26 cellular contexts compared by ENCODE assay signal in the genomic region with DNA sequence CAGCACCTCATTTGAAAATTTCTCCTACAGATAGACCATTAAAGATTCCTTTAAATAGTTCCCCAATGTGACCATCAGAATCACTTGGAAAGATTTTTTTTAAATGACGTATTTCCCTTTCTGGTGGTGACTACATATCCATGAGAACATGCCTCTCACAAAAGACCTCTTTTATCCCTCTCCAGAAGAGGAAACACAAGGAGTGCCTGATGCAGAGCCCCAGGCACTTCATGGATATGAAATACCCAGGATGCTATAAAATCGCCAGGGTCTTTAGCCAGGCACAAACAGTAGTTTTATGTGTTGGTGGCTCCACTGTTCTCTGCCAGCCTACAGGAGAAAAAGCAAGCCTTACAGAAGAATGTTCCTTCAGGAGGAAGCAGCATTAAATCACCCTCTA.
"Had no signal": no experiment of that assay in that cellular context is flagged by ENCODE, and none has a peak within 500 bp of the region (broad histone marks: within the 10 kb centered on the region; RNA-seq: fewer than 3 reads in every experiment).

No MANE protein-coding gene starts in this region.

- H3K36me3 ChIP-seq: adrenal gland, brain microvascular endothelial cell, Peyer's patch had no signal

- H3K9me3 ChIP-seq: adrenal gland, Peyer's patch had no signal

- DNase-seq: activated CD4-positive, alpha-beta memory T cell treated with anti-CD3 and anti-CD28 coated beads for 36 hours; activated CD4-positive, alpha-beta T cell treated with anti-CD3 and anti-CD28 coated beads, Interleukin-2, amount 50 U/mL, for 1 hour; activated CD8-positive, alpha-beta memory T cell treated with anti-CD3 and anti-CD28 coated beads, Interleukin-2, amount 50 U/mL, for 4 hours; activated gamma-delta T cell treated with Interleukin-2 at 50 U/mL for 16 hours; activated naive CD4-positive, alpha-beta T cell treated with anti-CD3 and anti-CD28 coated beads for 36 hours; activated T-cell treated with anti-CD3 and anti-CD28 coated beads for 4 hours; activated T-cell treated with anti-CD3 and anti-CD28 coated beads, Interleukin-2, amount 50 U/mL, for 4 hours; adrenal gland; brain microvascular endothelial cell; central memory CD4-positive, alpha-beta T cell; MM.1S; MV-4-11; NCI-H1092; NCI-H1436 treated with DMSO at 0.1 percent for 48 hours; NCI-H1694 treated with DMSO at 0.1 percent for 48 hours; NCI-H2029; NCI-H345; NCI-H524 treated with DMSO at 0.1 percent for 48 hours; PC-3; Peyer's patch had no signal

- H3K4me1 ChIP-seq: adrenal gland, Peyer's patch had no signal

- H3K27me3 ChIP-seq: adrenal gland, brain microvascular endothelial cell, Peyer's patch had no signal

- ATAC-seq: activated naive CD4-positive, alpha-beta T cell treated with anti-CD3 and anti-CD28 coated beads, Interleukin-2, amount 50 U/mL, for 72 hours; activated T-cell treated with anti-CD3 and anti-CD28 coated beads, Interleukin-2, amount 50 U/mL, for 4 hours; PC-3; Right ventricle myocardium inferior had no signal

- H3K4me3 ChIP-seq: adrenal gland, Peyer's patch, SK-N-MC had no signal

- H3K27ac ChIP-seq: adrenal gland, brain microvascular endothelial cell, KMS-11, Peyer's patch, RWPE1, SK-N-MC had no signal

- FAIRE-seq: TTC549 had no signal
